Comparison of ENCODE assay signal across 8 cellular contexts in the genomic region with DNA sequence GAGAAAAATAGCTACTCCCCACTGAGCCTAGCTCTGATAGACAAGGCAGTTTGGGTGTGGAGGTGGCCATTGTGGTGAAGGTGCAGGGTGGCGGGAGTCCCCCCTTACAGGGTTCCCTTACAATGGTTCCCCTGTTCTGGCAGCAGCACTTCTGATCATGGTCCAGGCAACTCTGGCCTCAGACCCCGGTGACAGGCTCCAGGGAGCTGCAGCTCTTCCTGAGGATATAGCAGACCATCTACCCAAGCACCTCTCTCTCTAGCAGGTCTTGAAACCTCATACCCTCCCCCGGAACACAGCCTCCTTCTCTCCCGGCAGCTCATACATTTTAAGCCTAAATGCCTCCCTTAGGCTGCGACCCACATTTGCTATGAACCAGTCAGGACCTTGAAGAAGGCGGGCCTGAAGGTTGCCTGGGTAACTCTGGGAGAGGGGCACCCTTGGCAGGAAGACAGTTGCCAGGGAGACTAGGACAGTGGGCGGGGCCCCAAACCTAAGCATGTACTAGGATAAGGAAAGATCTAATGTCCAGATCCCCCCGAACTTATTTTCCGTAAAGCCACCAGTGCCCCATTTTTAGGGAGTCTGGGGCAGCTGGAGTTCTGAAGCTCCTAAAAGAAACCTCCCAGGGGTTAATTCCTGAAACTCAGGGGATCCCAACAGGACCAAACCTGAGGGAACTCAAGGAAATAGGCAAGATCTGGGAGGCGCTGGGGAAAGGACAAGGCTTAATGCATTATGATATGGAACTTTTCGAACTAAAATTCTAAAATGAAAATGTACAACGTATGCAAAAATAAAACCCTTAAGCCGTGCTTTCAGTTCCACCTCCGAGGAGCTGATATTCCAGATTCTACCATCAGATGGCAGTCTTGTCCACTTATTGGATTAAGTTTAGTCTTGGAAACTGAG. TPM values are rescaled to one million over a fixed set of nuclear protein-coding genes. Genes with fewer than 3 reads are reported as not detected.
DNase-seq lines count a peak whose midpoint lies in the region; TF ChIP-seq lines count a peak whose summit lies in the region.

No MANE protein-coding gene starts in this region.

- H3K27me3 ChIP-seq in Caco-2 (replicated peaks; ENCODE audit: control insufficient read depth, insufficient read depth, low read length), result no peaks in the 10 kb centered on the region

- H3K36me3 Mint-ChIP-seq in Caco-2 (ENCODE audit: insufficient read depth, unreplicated experiment), result no peaks in the 10 kb centered on the region

- H3K36me3 ChIP-seq in Caco-2 (ENCODE audit: control insufficient read depth, insufficient read depth, low read length), result no peaks in the 10 kb centered on the region

- DNase-seq in Caco-2 (peak; percentile 82 to 84), GM20000 (ENCODE audit: low spot score) (peak; percentile 84), HT-29 (ENCODE audit: low spot score) (peak; percentile 96), NOMO-1 (lab: John Stamatoyannopoulos, UW; ENCODE audit: unreplicated experiment in 2 of 2) (peak; percentile 81 to 84), epithelial cell of esophagus (ENCODE audit: low read depth) (peak; percentile 79), middle frontal gyrus (ENCODE audit: extremely low spot score, low spot score) (peak; percentile 84)
- peak in 2 of 3 experiments; percentile 49 to 66 for DNase-seq in activated CD8-positive, alpha-beta memory T cell treated with anti-CD3 and anti-CD28 coated beads for 48 hours (ENCODE audit: low read depth in 2 of 3, low spot score in 2 of 3)
- DNase-seq in stimulated activated CD8-positive, alpha-beta memory T cell treated with anti-CD3 and anti-CD28 coated beads, Interleukin-7, amount 100 ng/mL, for 1 hour (ENCODE audit: low read depth in 2 of 2), result peak; percentile 45 to 55

- BruUV-seq in Caco-2 (replicated peaks; lab: Mats Ljungman, UMichigan), result no TSS peak

- peaks cover 28% of the 10 kb centered on the region for H3K4me1 Mint-ChIP-seq in Caco-2 (ENCODE audit: low read depth, unreplicated experiment)

- peak overlapping the region; percentile 77 for H3K4me3 Mint-ChIP-seq in Caco-2 (ENCODE audit: unreplicated experiment)

- peaks cover 14% of the 10 kb centered on the region for H3K4me1 ChIP-seq in Caco-2

- no peaks in the 10 kb centered on the region for H3K9me3 Mint-ChIP-seq in Caco-2 (ENCODE audit: unreplicated experiment)

- POLR2A ChIA-PET in Caco-2 (lab: Charles Lee), result interaction anchor here (0.6 to 1.2 kb wide), 7 partner anchors 9 to 362 kb away, joined by 3 to 9 read pairs (median 4); partner anchors contain the start of genes CD63, DNAJC14, ORMDL2 and SARNP

- no peaks in the 10 kb centered on the region for H3K9me3 ChIP-seq in Caco-2

- intact Hi-C loops in Caco-2 (cut with micrococcal nuclease; ENCODE audit: unreplicated experiment), result loop anchor here (1.0 to 2.0 kb wide), 6 partner anchors 59 to 303 kb away; partner anchors contain the start of genes PYM1, RPS26 and SUOX

- no peaks in the 10 kb centered on the region for H3K27me3 Mint-ChIP-seq in Caco-2 (ENCODE audit: insufficient read depth, unreplicated experiment)

- peak overlapping the region; percentile 43 for H3K27ac Mint-ChIP-seq in Caco-2 (ENCODE audit: unreplicated experiment)

- CTCF ChIA-PET in Caco-2 (lab: Charles Lee), result interaction anchor here (0.5 to 3.8 kb wide), 31 partner anchors 9 to 451 kb away, joined by 3 to 37 read pairs (median 6); partner anchors contain the start of genes CD63, DNAJC14, ORMDL2 and PA2G4

- TF ChIP-seq CTCF in Caco-2 (IDR thresholded peaks at IDR 0.05; ENCODE audit: insufficient read depth in 1 of 2, low read depth in 1 of 2, low read length in 1 of 2, severe bottlenecking in 1 of 2, unreplicated experiment in 1 of 2), result peak; percentile 70 to 75
- peak; percentile 71 for TF ChIP-seq CTCF in GM20000 (IDR thresholded peaks at IDR 0.05; ENCODE audit: extremely low read depth, missing control alignments)
- peak; percentile 79 for TF ChIP-seq CTCF in epithelial cell of esophagus (IDR thresholded peaks at IDR 0.05; ENCODE audit: insufficient read depth, low read depth, low read length, missing control alignments)

- peak overlapping the region; percentile 48 for H3K4me3 ChIP-seq in Caco-2 (ENCODE audit: low read depth, low read length)
- H3K4me3 ChIP-seq in epithelial cell of esophagus (ENCODE audit: low read length), result peak overlapping the region; percentile 60

RNA-seq across cellular contexts. Expression of gene GDF11, which starts 4.6 kb away (rescaled TPM):
- 11.0 and 13.3 TPM in 2 replicates for total RNA-seq in Caco-2 (2022)
- total RNA-seq in HT-29 (2014; rRNA removed; shearing (Covaris generic)), result 2.0 and 3.8 TPM in 2 replicates

RNA-seq across cellular contexts. Expression of gene CD63, which starts 9.6 kb away (rescaled TPM):
- 947 and 983 TPM in 2 replicates for total RNA-seq in Caco-2 (2022)
- 867 and 895 TPM in 2 replicates for total RNA-seq in HT-29 (2014; rRNA removed; shearing (Covaris generic))

RNA-seq across cellular contexts. Expression of gene RDH5, which starts 18.2 kb away (rescaled TPM):
- total RNA-seq in Caco-2 (2022), result 6.0 and 9.7 TPM in 2 replicates
- 5.3 and 5.7 TPM in 2 replicates for total RNA-seq in HT-29 (2014; rRNA removed; shearing (Covaris generic))

RNA-seq across cellular contexts. Expression of gene BLOC1S1, which starts 22.5 kb away (rescaled TPM):
- 59.4 and 73.7 TPM in 2 replicates for total RNA-seq in Caco-2 (2022)
- 165 and 169 TPM in 2 replicates for total RNA-seq in HT-29 (2014; rRNA removed; shearing (Covaris generic))

RNA-seq across cellular contexts. Expression of gene ITGA7, which starts 30.7 kb away (rescaled TPM):
- 46.1 and 47.0 TPM in 2 replicates for total RNA-seq in Caco-2 (2022)
- 4.6 and 4.7 TPM in 2 replicates for total RNA-seq in HT-29 (2014; rRNA removed; shearing (Covaris generic))

Comparison
In these comparisons a context has a peak if more than half of its experiments do, and no peak if none do; other contexts are left out.
1. Peak in every context shown above with its lines: DNase-seq and H3K4me3 ChIP-seq.